18 cellular contexts compared by ENCODE assay signal in genomic region chr11:76086713-76087635, GRCh38.
DNase-seq lines count a peak whose midpoint lies in the region; ATAC-seq and TF ChIP-seq lines count a peak whose summit lies in the region.
"Had no signal": no experiment of that assay in that cellular context is flagged by ENCODE, and none has a peak within 500 bp of the region (broad histone marks: within the 10 kb centered on the region; RNA-seq: fewer than 3 reads in every experiment).

No MANE protein-coding gene starts in this region.

- no peaks in the 10 kb centered on the region for H3K4me1 Mint-ChIP-seq in stimulated activated effector memory CD8-positive, alpha-beta T cell treated with anti-CD3 and anti-CD28 coated beads, Interleukin-12 subunit alpha, Interleukin-12 subunit beta, amount 100 ng/mL, for 72 hours
- no peaks in the 10 kb centered on the region for H3K4me1 Mint-ChIP-seq in endothelial cell (ENCODE audit: unreplicated experiment)
- H3K4me1 Mint-ChIP-seq: immature natural killer cell had no signal

- TF ChIP-seq CTCF in endothelial cell (IDR thresholded peaks at IDR 0.05; ENCODE audit: unreplicated experiment), result no peak

- no peaks in the 10 kb centered on the region for H3K27me3 Mint-ChIP-seq in endothelial cell (ENCODE audit: unreplicated experiment)
- H3K27me3 Mint-ChIP-seq: naive thymus-derived CD8-positive, alpha-beta T cell had no signal

- peaks cover 7% of the 10 kb centered on the region for H3K9me3 Mint-ChIP-seq in stimulated activated effector memory CD8-positive, alpha-beta T cell treated with anti-CD3 and anti-CD28 coated beads, Interleukin-12 subunit alpha, Interleukin-12 subunit beta, amount 100 ng/mL, for 72 hours
- no peaks in the 10 kb centered on the region for H3K9me3 Mint-ChIP-seq in endothelial cell (ENCODE audit: unreplicated experiment)

- ATAC-seq in HG02759 (IDR thresholded peaks at IDR 0.05; ENCODE audit: unreplicated experiment), result no peak
- no peak for ATAC-seq in GM21786 (IDR thresholded peaks at IDR 0.05; ENCODE audit: unreplicated experiment)
- no peak for ATAC-seq in stimulated activated effector memory CD8-positive, alpha-beta T cell treated with anti-CD3 and anti-CD28 coated beads, Interleukin-12 subunit alpha, Interleukin-12 subunit beta, amount 100 ng/mL, for 72 hours
- ATAC-seq: A549; naive thymus-derived CD8-positive, alpha-beta T cell had no signal

- H3K36me3 Mint-ChIP-seq in stimulated activated effector memory CD8-positive, alpha-beta T cell treated with anti-CD3 and anti-CD28 coated beads, Interleukin-12 subunit alpha, Interleukin-12 subunit beta, amount 100 ng/mL, for 72 hours, result no peaks in the 10 kb centered on the region
- no peaks in the 10 kb centered on the region for H3K36me3 Mint-ChIP-seq in endothelial cell (ENCODE audit: low read depth, unreplicated experiment)

- no peak overlapping the region for H3K4me3 Mint-ChIP-seq in stimulated activated effector memory CD8-positive, alpha-beta T cell treated with anti-CD3 and anti-CD28 coated beads, Interleukin-12 subunit alpha, Interleukin-12 subunit beta, amount 100 ng/mL, for 72 hours
- no peak overlapping the region for H3K4me3 Mint-ChIP-seq in endothelial cell (ENCODE audit: unreplicated experiment)
- H3K4me3 Mint-ChIP-seq: immature natural killer cell; naive thymus-derived CD8-positive, alpha-beta T cell had no signal

- peak; percentile 63 for DNase-seq in AG08395 (ENCODE audit: low spot score)
- peak; percentile 84 for DNase-seq in HCEC 1CT
- DNase-seq in dedifferentiated amniotic fluid mesenchymal stem cell (ENCODE audit: extremely low spot score), result peak; percentile 53
- peak; percentile 22 for DNase-seq in myocyte (ENCODE audit: low read depth)
- no peak for DNase-seq in stimulated activated effector memory CD8-positive, alpha-beta T cell treated with anti-CD3 and anti-CD28 coated beads, Interleukin-12 subunit alpha, Interleukin-12 subunit beta, amount 100 ng/mL, for 72 hours (ENCODE audit: low spot score in 2 of 2)
- DNase-seq in endothelial cell (ENCODE audit: low spot score), result no peak
- DNase-seq: amygdala; head of caudate nucleus; immature natural killer cell; MV-4-11; naive thymus-derived CD8-positive, alpha-beta T cell; NCI-H2029 treated with DMSO at 0.1 percent for 48 hours; NCI-H69; stimulated activated naive CD4-positive, alpha-beta T cell treated with Interleukin-2 at 50 U/mL for 16 hours; T-helper 9 cell had no signal

- H3K27ac Mint-ChIP-seq in stimulated activated effector memory CD8-positive, alpha-beta T cell treated with anti-CD3 and anti-CD28 coated beads, Interleukin-12 subunit alpha, Interleukin-12 subunit beta, amount 100 ng/mL, for 72 hours, result no peak overlapping the region
- no peak overlapping the region for H3K27ac Mint-ChIP-seq in endothelial cell (ENCODE audit: unreplicated experiment)
- H3K27ac Mint-ChIP-seq: immature natural killer cell; naive thymus-derived CD8-positive, alpha-beta T cell had no signal

Comparison
In these comparisons a context has a peak if more than half of its experiments do, and no peak if none do; other contexts are left out.
1. DNase-seq: peak in AG08395 (single experiment), HCEC 1CT (single experiment), dedifferentiated amniotic fluid mesenchymal stem cell (single experiment) and myocyte (single experiment); none in stimulated activated effector memory CD8-positive, alpha-beta T cell treated with anti-CD3 and anti-CD28 coated beads, Interleukin-12 subunit alpha, Interleukin-12 subunit beta, amount 100 ng/mL, for 72 hours (0 of 2) and endothelial cell (single experiment).